In the genomic region with DNA sequence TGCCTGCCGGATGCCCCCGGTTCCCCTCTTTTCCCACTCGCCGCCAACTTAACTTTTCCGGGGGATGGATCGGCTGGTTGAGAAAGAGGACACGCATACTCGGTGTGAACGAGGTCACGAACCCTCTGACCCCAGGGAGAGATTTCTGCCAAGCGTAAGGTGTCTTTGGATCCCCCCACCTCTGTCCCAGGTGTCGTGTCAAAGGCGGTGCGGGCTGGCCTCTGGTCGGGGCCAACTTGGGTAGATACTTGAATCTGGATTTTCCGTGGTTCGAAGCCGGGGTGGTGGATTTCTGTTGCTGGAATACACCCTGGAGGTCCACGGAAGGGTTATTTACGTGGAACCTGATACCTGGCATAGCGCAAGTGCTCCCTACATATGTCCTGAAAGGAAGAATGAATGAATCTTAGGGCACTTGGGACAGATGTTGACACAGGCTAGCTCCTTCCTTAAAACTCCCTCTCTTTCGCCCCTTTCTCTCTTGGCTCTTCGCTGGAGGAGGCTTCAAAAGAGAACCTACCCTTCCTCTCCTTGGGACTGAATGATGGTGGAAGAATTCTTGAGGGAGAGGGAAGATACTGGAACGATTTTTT, we compare ENCODE assay signal across 8 cellular contexts. TPM values are rescaled to one million over a fixed set of nuclear protein-coding genes. Genes with fewer than 3 reads are reported as not detected.
DNase-seq lines count a peak whose midpoint lies in the region; TF ChIP-seq lines count a peak whose summit lies in the region.

No MANE protein-coding gene starts in this region.

- CTCF ChIA-PET in A673 (lab: Charles Lee) (no interaction called here), GM10248 (lab: Yijun Ruan, JAX) (no interaction called here)

- H3K9me3 ChIP-seq in A673 (ENCODE audit: low read depth, low read length, poor library complexity, severe bottlenecking) (no peaks in the 10 kb centered on the region), HUES6 (ENCODE audit: control insufficient read depth, insufficient read depth, low read depth, low read length) (no peaks in the 10 kb centered on the region)

- intact Hi-C loops in A673 (cut with micrococcal nuclease; ENCODE audit: unreplicated experiment) = loop anchor here (5.0 kb wide), 2 partner anchors 146 to 259 kb away; no protein-coding TSS in a partner anchor

- H3K4me1 Mint-ChIP-seq in osteocyte (ENCODE audit: unreplicated experiment) = peaks cover 21% of the 10 kb centered on the region

- POLR2A ChIA-PET in A673 (lab: Charles Lee; ENCODE audit: low non-redundant PET) (no interaction called here), GM10248 (lab: Yijun Ruan, JAX) (no interaction called here)

- H3K27ac ChIP-seq in A673 (ENCODE audit: low read depth, low read length, poor library complexity, severe bottlenecking) (no peak overlapping the region), HUES6 (ENCODE audit: low read depth, low read length) (no peak overlapping the region)

- H3K27me3 Mint-ChIP-seq in osteocyte (ENCODE audit: unreplicated experiment) = peaks cover 30% of the 10 kb centered on the region

- TF ChIP-seq CTCF in A673 (conservative IDR thresholded peaks at IDR 0.05; ENCODE audit: low read depth, low read length) (no peak), fibroblast of pulmonary artery (IDR thresholded peaks at IDR 0.05; ENCODE audit: low read length, missing control alignments) (no peak), osteocyte (IDR thresholded peaks at IDR 0.05) (no peak), GM10248 (IDR thresholded peaks at IDR 0.05; ENCODE audit: control extremely low read depth, extremely low read depth, low read depth, missing control alignments) (no peak)

- H3K4me3 ChIP-seq in A673 (ENCODE audit: low read depth, low read length, poor library complexity, severe bottlenecking) (peak overlapping the region; percentile 61), HUES6 (ENCODE audit: low read depth, low read length) (peak overlapping the region; percentile 93), fibroblast of pulmonary artery (replicated peaks; ENCODE audit: low read depth, low read length) (peak overlapping the region; percentile 75)

- H3K27me3 ChIP-seq in A673 (replicated peaks; ENCODE audit: insufficient read depth, low read depth, low read length, poor library complexity) (no peaks in the 10 kb centered on the region), HUES6 (ENCODE audit: control insufficient read depth, insufficient read depth, low read length) (peaks cover 45% of the 10 kb centered on the region)

- H3K9ac ChIP-seq in HUES6 (ENCODE audit: low read length) = no peak overlapping the region

- BruUV-seq in A673 (replicated peaks; lab: Mats Ljungman, UMichigan) = no TSS peak

- DNase-seq in A673 (ENCODE audit: low spot score) (peak; percentile 42), fibroblast of pulmonary artery (ENCODE audit: low read depth) (no peak), osteocyte (ENCODE audit: extremely low spot score, unreplicated experiment) (no peak), dedifferentiated amniotic fluid mesenchymal stem cell (ENCODE audit: extremely low spot score) (no peak), NCI-H345 (lab: John Stamatoyannopoulos, UW) (no peak), GM10248 (ENCODE audit: extremely low spot score) (no peak), iPS-NIHi7 (ENCODE audit: extremely low spot score) (no peak)

- no peaks in the 10 kb centered on the region for H3K36me3 Mint-ChIP-seq in osteocyte (ENCODE audit: unreplicated experiment)

- no peaks in the 10 kb centered on the region for H3K9me3 Mint-ChIP-seq in osteocyte (ENCODE audit: unreplicated experiment)

- H3K4me1 ChIP-seq in A673 (ENCODE audit: insufficient read depth, low read length, poor library complexity, severe bottlenecking) = peaks cover 30% of the 10 kb centered on the region
- H3K4me1 ChIP-seq in HUES6 (ENCODE audit: control insufficient read depth, insufficient read depth, low read length) = peaks cover 12% of the 10 kb centered on the region

- H3K4me3 Mint-ChIP-seq in osteocyte (ENCODE audit: unreplicated experiment) = peak overlapping the region; percentile 89

- H3K27ac Mint-ChIP-seq in osteocyte (ENCODE audit: unreplicated experiment) = peak overlapping the region; percentile 76

- no peaks in the 10 kb centered on the region for H3K36me3 ChIP-seq in A673 (ENCODE audit: insufficient read depth, low read length, poor library complexity, severe bottlenecking)
- H3K36me3 ChIP-seq in HUES6 (ENCODE audit: control insufficient read depth, insufficient read depth, low read length) = no peaks in the 10 kb centered on the region

RNA-seq across cellular contexts. Expression of gene DOK5, which starts 1.0 kb away (rescaled TPM):
- total RNA-seq in A673 (2021) (4.9 and 5.4 TPM in 2 replicates), osteocyte (6.6 and 7.4 TPM in 2 replicates)
